1 cellular context compared by ENCODE assay signal in the genomic region with DNA sequence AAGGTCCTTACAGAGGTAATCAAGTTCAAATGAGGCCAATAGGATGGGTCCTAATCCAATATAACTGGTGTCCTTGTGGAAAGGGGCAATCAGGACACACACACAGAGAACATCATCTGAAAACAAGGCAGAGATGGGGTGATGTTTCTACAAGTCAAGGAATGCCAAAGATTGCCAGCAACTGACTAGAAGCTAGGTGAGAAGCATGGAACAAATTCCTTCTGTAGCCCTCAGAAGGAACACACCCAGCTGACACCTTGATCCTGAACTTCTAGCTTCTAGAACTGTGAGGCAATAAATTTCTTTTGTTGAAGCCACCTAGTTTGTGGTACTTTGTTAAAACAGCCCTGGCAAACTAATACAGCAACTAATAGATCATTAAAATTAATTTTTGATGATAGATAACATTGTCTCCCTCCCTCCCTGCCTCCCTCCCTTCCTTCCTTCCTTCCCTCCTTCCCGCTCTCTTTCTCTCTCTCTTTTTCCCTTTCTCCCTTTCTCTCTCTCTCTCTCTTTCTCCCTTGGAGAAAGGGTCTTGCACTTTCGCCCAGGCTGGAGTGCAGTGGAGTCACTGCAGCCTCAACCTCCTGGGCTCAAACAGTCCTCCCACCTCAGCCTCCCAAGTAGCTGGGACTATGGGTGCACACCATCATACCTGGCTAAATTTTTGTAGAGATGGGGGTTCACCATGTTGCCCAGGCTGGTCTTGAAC.
A peak's percentile ranks its signal among the peaks of the same experiment; 100 is the strongest.
TF ChIP-seq lines count a peak whose summit lies in the region.

No MANE protein-coding gene starts in this region.

TF ChIP-seq in HEK293, 187 proteins besides CTCF, POLR2A, EP300 and RAD21:
- no peak for TF ChIP-seq ZNF585B (tag by site-specific recombination; IDR thresholded peaks at IDR 0.05)
- no peak for TF ChIP-seq ZNF112 (tag by site-specific recombination; IDR thresholded peaks at IDR 0.05)
- 0 out of 2 replicates have a peak, but pooled peaks have one; percentile 23 for TF ChIP-seq ZNF366 (tag by site-specific recombination; conservative IDR thresholded peaks at IDR 0.05)
- TF ChIP-seq, protein P1, sequence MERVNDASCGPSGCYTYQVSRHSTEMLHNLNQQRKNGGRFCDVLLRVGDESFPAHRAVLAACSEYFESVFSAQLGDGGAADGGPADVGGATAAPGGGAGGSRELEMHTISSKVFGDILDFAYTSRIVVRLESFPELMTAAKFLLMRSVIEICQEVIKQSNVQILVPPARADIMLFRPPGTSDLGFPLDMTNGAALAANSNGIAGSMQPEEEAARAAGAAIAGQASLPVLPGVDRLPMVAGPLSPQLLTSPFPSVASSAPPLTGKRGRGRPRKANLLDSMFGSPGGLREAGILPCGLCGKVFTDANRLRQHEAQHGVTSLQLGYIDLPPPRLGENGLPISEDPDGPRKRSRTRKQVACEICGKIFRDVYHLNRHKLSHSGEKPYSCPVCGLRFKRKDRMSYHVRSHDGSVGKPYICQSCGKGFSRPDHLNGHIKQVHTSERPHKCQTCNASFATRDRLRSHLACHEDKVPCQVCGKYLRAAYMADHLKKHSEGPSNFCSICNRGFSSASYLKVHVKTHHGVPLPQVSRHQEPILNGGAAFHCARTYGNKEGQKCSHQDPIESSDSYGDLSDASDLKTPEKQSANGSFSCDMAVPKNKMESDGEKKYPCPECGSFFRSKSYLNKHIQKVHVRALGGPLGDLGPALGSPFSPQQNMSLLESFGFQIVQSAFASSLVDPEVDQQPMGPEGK (tag by site-specific recombination; IDR thresholded peaks at IDR 0.05): no peak
- peak; percentile 96 for TF ChIP-seq PRDM1 (tag by site-specific recombination; IDR thresholded peaks at IDR 0.05)
- TF ChIP-seq ZSCAN30 (tag by site-specific recombination; IDR thresholded peaks at IDR 0.05): no peak
- TF ChIP-seq ZNF658 (tag by site-specific recombination; IDR thresholded peaks at IDR 0.05): no peak
